20 cellular contexts compared by ENCODE assay signal in the genomic region with DNA sequence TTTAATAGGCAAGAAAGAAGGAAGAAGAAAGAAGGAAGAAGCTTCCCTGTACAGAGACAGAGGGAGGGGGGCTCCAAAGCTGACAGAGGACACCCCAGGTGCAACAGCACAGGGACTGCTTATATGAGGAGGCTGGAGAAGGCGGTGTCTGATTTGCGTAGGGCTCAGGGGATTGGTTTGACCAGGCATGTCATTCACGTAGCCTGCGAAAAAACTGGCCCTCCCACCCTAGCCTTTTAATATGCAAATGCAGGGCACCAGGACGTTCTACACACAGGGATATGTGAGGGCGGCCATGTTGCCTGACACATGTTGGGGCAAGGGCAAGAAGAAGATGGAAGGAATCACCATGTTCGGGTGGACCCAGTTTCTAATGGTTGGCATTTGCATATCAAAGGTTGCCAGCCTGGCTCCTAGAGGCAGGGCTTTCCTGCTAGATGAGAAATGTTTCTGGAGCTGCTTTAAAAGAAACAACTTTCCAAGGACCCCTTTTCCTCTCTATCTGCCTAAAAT.
"Had no signal": no experiment of that assay in that cellular context is flagged by ENCODE, and none has a peak within 500 bp of the region (broad histone marks: within the 10 kb centered on the region; RNA-seq: fewer than 3 reads in every experiment).

No MANE protein-coding gene starts in this region.

- H3K9ac ChIP-seq: SK-N-SH had no signal

- H3K4me2 ChIP-seq: SK-N-SH had no signal

- H3K27ac ChIP-seq: HL-60, RWPE1 had no signal

- H3K4me1 Mint-ChIP-seq: T-cell had no signal

- H3K4me3 Mint-ChIP-seq: IgD-negative memory B cell, T-cell had no signal

- ATAC-seq: T-cell had no signal

- H3K27ac Mint-ChIP-seq: T-cell had no signal

- H3K9me2 ChIP-seq: SK-N-SH had no signal

- H3K9me3 ChIP-seq: SK-N-SH had no signal

- DNase-seq: KBM-7, NCI-H1092, NCI-H1105 treated with DMSO at 0.1 percent for 48 hours, NCI-H1417 treated with DMSO at 0.1 percent for 48 hours, NCI-H146, NCI-H1694 treated with DMSO at 0.1 percent for 48 hours, NCI-H1930, NCI-H2081, NCI-H2107, NCI-H2227 treated with DMSO at 0.1 percent for 48 hours, NCI-H524 treated with DMSO at 0.1 percent for 48 hours, NCI-H69, NCI-H774, SHP77, SK-N-SH, SW 1271, T-cell had no signal

- H3K36me3 Mint-ChIP-seq: IgD-negative memory B cell, T-cell had no signal
